ENCODE assay signal across 23 cellular contexts in the genomic region with DNA sequence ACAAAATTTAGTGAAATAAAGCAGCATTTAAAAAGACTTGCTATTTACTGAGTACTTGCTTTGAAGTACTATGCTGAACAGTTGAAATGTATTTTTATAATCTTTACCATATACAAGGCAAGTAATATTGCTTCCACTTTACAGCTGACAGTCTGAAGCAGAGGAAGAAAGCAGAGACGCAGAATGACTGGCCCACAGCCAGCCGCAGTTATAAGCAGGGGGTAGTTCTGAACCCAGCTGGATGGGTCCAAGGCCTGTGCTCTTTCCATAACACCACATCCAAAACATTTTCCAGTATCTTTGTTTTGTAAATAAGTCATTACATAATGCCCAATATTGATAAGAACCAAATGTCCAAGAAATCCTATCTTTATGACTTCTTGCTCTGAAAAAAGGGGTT. TPM values are rescaled to one million over a fixed set of nuclear protein-coding genes. Genes with fewer than 3 reads are reported as not detected.
DNase-seq lines count a peak whose midpoint lies in the region; ATAC-seq and TF ChIP-seq lines count a peak whose summit lies in the region.
"Had no signal": no experiment of that assay in that cellular context is flagged by ENCODE, and none has a peak within 500 bp of the region (broad histone marks: within the 10 kb centered on the region; RNA-seq: fewer than 3 reads in every experiment).

No MANE protein-coding gene starts in this region.

- TF ChIP-seq EP300 in gastroesophageal sphincter (IDR thresholded peaks at IDR 0.05), result no peak

- peaks cover 41% of the 10 kb centered on the region for H3K4me1 Mint-ChIP-seq in CD8-positive, alpha-beta T cell (ENCODE audit: low read depth)
- H3K4me1 Mint-ChIP-seq in effector memory CD8-positive, alpha-beta T cell (ENCODE audit: low read depth in 2 of 2), result peaks cover 62 to 68% of the 10 kb centered on the region in 2 donors
- peaks cover 74 to 79% of the 10 kb centered on the region in 2 donors for H3K4me1 Mint-ChIP-seq in natural killer cell treated with Interleukin-12 subunit alpha and Interleukin-12 subunit beta and Interleukin-15 and Interleukin-18, amount 100 ng/mL, for 72 hours (ENCODE audit: low read depth in 2 of 2)
- H3K4me1 Mint-ChIP-seq in neural progenitor cell, result peaks cover 14% of the 10 kb centered on the region

- no peak overlapping the region for H3K27ac ChIP-seq in CD8-positive, alpha-beta T cell (ENCODE audit: low read depth, low read length)
- H3K27ac ChIP-seq in OCI-LY1 (ENCODE audit: low read depth, low read length, poor library complexity, severe bottlenecking), result peak overlapping the region; percentile 2
- no peak overlapping the region for H3K27ac ChIP-seq in neural progenitor cell
- H3K27ac ChIP-seq in gastroesophageal sphincter, result no peak overlapping the region
- H3K27ac ChIP-seq: C4-2B, HL-60, RWPE1, SK-N-MC had no signal

- H3F3A ChIP-seq in OCI-LY1 (ENCODE audit: insufficient read depth, low read length) (no peaks in the 10 kb centered on the region), neural progenitor cell (ENCODE audit: low read depth) (peaks cover 18% of the 10 kb centered on the region)

- no peak for DNase-seq in CD8-positive, alpha-beta T cell
- DNase-seq in effector memory CD8-positive, alpha-beta T cell, result no peak
- DNase-seq in natural killer cell treated with Interleukin-12 subunit alpha and Interleukin-12 subunit beta and Interleukin-15 and Interleukin-18, amount 100 ng/mL, for 72 hours (ENCODE audit: low spot score), result no peak
- DNase-seq in NCI-H82 (lab: John Stamatoyannopoulos, UW) (no peak), neural progenitor cell (ENCODE audit: low spot score) (no peak)
- DNase-seq: 8988T, EL, H7, KBM-7, NCI-H1092, NCI-H1436, NCI-H187 treated with DMSO at 0.1 percent for 48 hours, NCI-H2107, NCI-H69, SHP77 treated with DMSO at 0.1 percent for 48 hours had no signal

- peaks cover 23% of the 10 kb centered on the region for H3K4me1 ChIP-seq in CD8-positive, alpha-beta T cell (ENCODE audit: insufficient read depth, low read length)
- peaks cover 39% of the 10 kb centered on the region for H3K4me1 ChIP-seq in OCI-LY1 (ENCODE audit: insufficient read depth, low read length, severe bottlenecking)
- H3K4me1 ChIP-seq in neural progenitor cell, result peaks cover 15% of the 10 kb centered on the region
- peaks cover 0 to 52% (median 10%) of the 10 kb centered on the region in 3 donors for H3K4me1 ChIP-seq in gastroesophageal sphincter

- no peaks in the 10 kb centered on the region for H3K27me3 Mint-ChIP-seq in CD8-positive, alpha-beta T cell (ENCODE audit: low read depth)
- no peaks in the 10 kb centered on the region for H3K27me3 Mint-ChIP-seq in effector memory CD8-positive, alpha-beta T cell
- no peaks in the 10 kb centered on the region for H3K27me3 Mint-ChIP-seq in natural killer cell treated with Interleukin-12 subunit alpha and Interleukin-12 subunit beta and Interleukin-15 and Interleukin-18, amount 100 ng/mL, for 72 hours
- H3K27me3 Mint-ChIP-seq in neural progenitor cell (ENCODE audit: insufficient read depth, low read depth), result peaks cover 8% of the 10 kb centered on the region

- no peaks in the 10 kb centered on the region for H3K9me2 ChIP-seq in OCI-LY1 (ENCODE audit: low read depth, low read length)

- H3K36me3 ChIP-seq in CD8-positive, alpha-beta T cell (ENCODE audit: insufficient read depth, low read length), result peaks cover 18% of the 10 kb centered on the region
- peaks cover 50% of the 10 kb centered on the region for H3K36me3 ChIP-seq in OCI-LY1 (ENCODE audit: insufficient read depth, low read length)
- H3K36me3 ChIP-seq in neural progenitor cell, result peaks cover 12% of the 10 kb centered on the region
- H3K36me3 ChIP-seq in gastroesophageal sphincter, result peaks cover 0 to 68% of the 10 kb centered on the region in 2 donors

- no peak for TF ChIP-seq CTCF in CD8-positive, alpha-beta T cell (IDR thresholded peaks at IDR 0.05)
- TF ChIP-seq CTCF in OCI-LY1 (IDR thresholded peaks at IDR 0.05; ENCODE audit: low read length) (no peak), neural progenitor cell (IDR thresholded peaks at IDR 0.05) (no peak), gastroesophageal sphincter (IDR thresholded peaks at IDR 0.05) (no peak)

- H3K4me3 ChIP-seq in CD8-positive, alpha-beta T cell (ENCODE audit: low read depth, low read length), result no peak overlapping the region
- H3K4me3 ChIP-seq in OCI-LY1 (ENCODE audit: low read depth, low read length, poor library complexity, severe bottlenecking) (no peak overlapping the region), neural progenitor cell (no peak overlapping the region), gastroesophageal sphincter (no peak overlapping the region)
- H3K4me3 ChIP-seq: SK-N-MC had no signal

- POLR2A ChIA-PET in CD8-positive, alpha-beta T cell (lab: Charles Lee), result no interaction called here

- H3K9ac ChIP-seq in OCI-LY1 (ENCODE audit: low read length) (no peak overlapping the region), neural progenitor cell (no peak overlapping the region)

- H3K27me3 ChIP-seq in CD8-positive, alpha-beta T cell (ENCODE audit: insufficient read depth, low read length), result no peaks in the 10 kb centered on the region
- H3K27me3 ChIP-seq in OCI-LY1 (ENCODE audit: insufficient read depth, low read length) (no peaks in the 10 kb centered on the region), neural progenitor cell (no peaks in the 10 kb centered on the region), gastroesophageal sphincter (no peaks in the 10 kb centered on the region)

- CTCF ChIA-PET in CD8-positive, alpha-beta T cell (lab: Charles Lee), result no interaction called here

- peak overlapping the region; percentile 21 for H3K27ac Mint-ChIP-seq in CD8-positive, alpha-beta T cell
- peak overlapping the region; percentile 51 to 76 for H3K27ac Mint-ChIP-seq in effector memory CD8-positive, alpha-beta T cell
- H3K27ac Mint-ChIP-seq in natural killer cell treated with Interleukin-12 subunit alpha and Interleukin-12 subunit beta and Interleukin-15 and Interleukin-18, amount 100 ng/mL, for 72 hours, result peak overlapping the region; percentile 90 to 93
- H3K27ac Mint-ChIP-seq in neural progenitor cell, result no peak overlapping the region

- no peaks in the 10 kb centered on the region for H3K9me3 Mint-ChIP-seq in CD8-positive, alpha-beta T cell
- H3K9me3 Mint-ChIP-seq in effector memory CD8-positive, alpha-beta T cell, result no peaks in the 10 kb centered on the region
- no peaks in the 10 kb centered on the region for H3K9me3 Mint-ChIP-seq in natural killer cell treated with Interleukin-12 subunit alpha and Interleukin-12 subunit beta and Interleukin-15 and Interleukin-18, amount 100 ng/mL, for 72 hours
- no peaks in the 10 kb centered on the region for H3K9me3 Mint-ChIP-seq in neural progenitor cell

- no peaks in the 10 kb centered on the region for H3K9me3 ChIP-seq in CD8-positive, alpha-beta T cell (ENCODE audit: low read length)
- no peaks in the 10 kb centered on the region for H3K9me3 ChIP-seq in OCI-LY1 (ENCODE audit: low read length)
- H3K9me3 ChIP-seq in neural progenitor cell (ENCODE audit: low read depth), result no peaks in the 10 kb centered on the region
- no peaks in the 10 kb centered on the region for H3K9me3 ChIP-seq in gastroesophageal sphincter

- no peak overlapping the region for H3K4me3 Mint-ChIP-seq in CD8-positive, alpha-beta T cell
- H3K4me3 Mint-ChIP-seq in effector memory CD8-positive, alpha-beta T cell, result peak overlapping the region in 1 of 2 donors; percentile 46
- peak overlapping the region; percentile 69 for H3K4me3 Mint-ChIP-seq in natural killer cell treated with Interleukin-12 subunit alpha and Interleukin-12 subunit beta and Interleukin-15 and Interleukin-18, amount 100 ng/mL, for 72 hours
- H3K4me3 Mint-ChIP-seq in neural progenitor cell, result no peak overlapping the region

- TF ChIP-seq POLR2A in gastroesophageal sphincter (IDR thresholded peaks at IDR 0.05), result no peak

- H2AFZ ChIP-seq in OCI-LY1 (ENCODE audit: low read length) (no peak overlapping the region), neural progenitor cell (replicated peaks) (no peak overlapping the region)

- WGBS in gastroesophageal sphincter (ENCODE audit: low coverage in 1 of 2), 2 donors, result 89 to 94% methylated on average over 2 of the region's 2 CpGs

- ATAC-seq in CD8-positive, alpha-beta T cell, result no peak
- ATAC-seq in effector memory CD8-positive, alpha-beta T cell (replicated peaks), result no peak
- no peak for ATAC-seq in natural killer cell treated with Interleukin-12 subunit alpha and Interleukin-12 subunit beta and Interleukin-15 and Interleukin-18, amount 100 ng/mL, for 72 hours
- ATAC-seq in HG02840 (IDR thresholded peaks at IDR 0.05; ENCODE audit: low FRiP score, unreplicated experiment) (no peak), gastroesophageal sphincter (no peak)
- ATAC-seq: HepG2 had no signal

- no peaks in the 10 kb centered on the region for H3K79me2 ChIP-seq in OCI-LY1 (ENCODE audit: insufficient read depth, low read length)
- H3K79me2 ChIP-seq in neural progenitor cell (ENCODE audit: low read depth), result no peaks in the 10 kb centered on the region

- H4K20me1 ChIP-seq in OCI-LY1 (ENCODE audit: insufficient read depth, low read length) (no peaks in the 10 kb centered on the region), neural progenitor cell (ENCODE audit: low read depth) (peaks cover 23% of the 10 kb centered on the region)

- intact Hi-C loops in CD8-positive, alpha-beta T cell (cut with DNase I, micrococcal nuclease), result loop anchor here in 1 of 2 experiments (10.0 kb wide), 1 partner anchor 55 kb away; no protein-coding TSS in a partner anchor

- peaks cover 76% of the 10 kb centered on the region for H3K36me3 Mint-ChIP-seq in CD8-positive, alpha-beta T cell
- peaks cover 39% of the 10 kb centered on the region for H3K36me3 Mint-ChIP-seq in effector memory CD8-positive, alpha-beta T cell (ENCODE audit: insufficient read depth)
- H3K36me3 Mint-ChIP-seq in natural killer cell treated with Interleukin-12 subunit alpha and Interleukin-12 subunit beta and Interleukin-15 and Interleukin-18, amount 100 ng/mL, for 72 hours, result peaks cover 18% of the 10 kb centered on the region
- peaks cover 18% of the 10 kb centered on the region for H3K36me3 Mint-ChIP-seq in neural progenitor cell

- no peak overlapping the region for H3K4me2 ChIP-seq in OCI-LY1 (ENCODE audit: low read length)
- H3K4me2 ChIP-seq in neural progenitor cell, result no peak overlapping the region

RNA-seq across cellular contexts. Expression of a gene that starts 24.0 kb away (rescaled TPM):
- total RNA-seq in CD8-positive, alpha-beta T cell, result 1 to 10 TPM; 3.2 to 3.3 TPM
- 10 to 100 TPM; 14.2 to 19.0 TPM for total RNA-seq in natural killer cell treated with Interleukin-12 subunit alpha and Interleukin-12 subunit beta and Interleukin-15 and Interleukin-18, amount 100 ng/mL, for 72 hours
- 32.2 and 39.1 TPM in 2 replicates for total RNA-seq in neural progenitor cell (ENCODE audit: low replicate concordance)
- total RNA-seq in gastroesophageal sphincter, result 10 to 100 TPM; 11.6 to 23.1 (median 15.8) TPM
